In genomic region chr5:15105799-15106393, GRCh38 we compare ENCODE assay signal across 8 cellular contexts.
DNase-seq lines count a peak whose midpoint lies in the region; ATAC-seq and TF ChIP-seq lines count a peak whose summit lies in the region.

No MANE protein-coding gene starts in this region.

- intact Hi-C loops in activated T-helper 1 cell treated with anti-CD3 and anti-CD28 coated beads, Interleukin-12 subunit alpha, Interleukin-12 subunit beta, Interleukin-2, Interleukin-4 antibody, amounts not matched to agents 30 ng/mL and 10 ng/mL and 1 ng/mL, durations not matched to agents 14 hours and 24 hours and 36 hours (cut with micrococcal nuclease) = no loop called here
- intact Hi-C loops in heart right ventricle (cut with DNase I) = loop anchor here in 5 of 10 donors (5.0 to 10.0 kb wide), 5 partner anchors 691 to 891 kb away; no protein-coding TSS in a partner anchor

- H3K36me3 Mint-ChIP-seq in activated T-helper 1 cell treated with anti-CD3 and anti-CD28 coated beads, Interleukin-12 subunit alpha, Interleukin-12 subunit beta, Interleukin-2, Interleukin-4 antibody, amounts not matched to agents 30 ng/mL and 10 ng/mL and 1 ng/mL, durations not matched to agents 14 hours and 24 hours and 36 hours (ENCODE audit: low read depth) = no peaks in the 10 kb centered on the region

- H3K4me1 Mint-ChIP-seq in activated T-helper 1 cell treated with anti-CD3 and anti-CD28 coated beads, Interleukin-12 subunit alpha, Interleukin-12 subunit beta, Interleukin-2, Interleukin-4 antibody, amounts not matched to agents 30 ng/mL and 10 ng/mL and 1 ng/mL, durations not matched to agents 14 hours and 24 hours and 36 hours (ENCODE audit: low read depth) = no peaks in the 10 kb centered on the region

- peak; percentile 45 to 84 (median 75) for TF ChIP-seq CTCF in heart right ventricle (IDR thresholded peaks at IDR 0.05)

- no peaks in the 10 kb centered on the region for H3K4me1 ChIP-seq in heart right ventricle

- H3K9me3 Mint-ChIP-seq in activated T-helper 1 cell treated with anti-CD3 and anti-CD28 coated beads, Interleukin-12 subunit alpha, Interleukin-12 subunit beta, Interleukin-2, Interleukin-4 antibody, amounts not matched to agents 30 ng/mL and 10 ng/mL and 1 ng/mL, durations not matched to agents 14 hours and 24 hours and 36 hours = no peaks in the 10 kb centered on the region

- ATAC-seq in GM19351 (IDR thresholded peaks at IDR 0.05; ENCODE audit: unreplicated experiment) = peak; percentile 95
- peak; percentile 85 for ATAC-seq in HG03175 (IDR thresholded peaks at IDR 0.05; ENCODE audit: unreplicated experiment)
- peak in 5 of 8 donors; percentile 52 to 70 (median 61) for ATAC-seq in heart right ventricle

- WGBS in heart right ventricle, 2 donors = 62 to 67% methylated on average over 2 of the region's 2 CpGs

- no peaks in the 10 kb centered on the region for H3K36me3 ChIP-seq in heart right ventricle

- H3K27me3 ChIP-seq in heart right ventricle = no peaks in the 10 kb centered on the region

- H3K4me3 Mint-ChIP-seq in activated T-helper 1 cell treated with anti-CD3 and anti-CD28 coated beads, Interleukin-12 subunit alpha, Interleukin-12 subunit beta, Interleukin-2, Interleukin-4 antibody, amounts not matched to agents 30 ng/mL and 10 ng/mL and 1 ng/mL, durations not matched to agents 14 hours and 24 hours and 36 hours = no peak overlapping the region

- no peak overlapping the region for H3K27ac ChIP-seq in heart right ventricle

- H3K27ac Mint-ChIP-seq in activated T-helper 1 cell treated with anti-CD3 and anti-CD28 coated beads, Interleukin-12 subunit alpha, Interleukin-12 subunit beta, Interleukin-2, Interleukin-4 antibody, amounts not matched to agents 30 ng/mL and 10 ng/mL and 1 ng/mL, durations not matched to agents 14 hours and 24 hours and 36 hours = no peak overlapping the region

- DNase-seq in DMS53 treated with DMSO at 0.1 percent for 48 hours (lab: John Stamatoyannopoulos, UW; ENCODE audit: unreplicated experiment) = peak; percentile 49
- peak; percentile 61 for DNase-seq in NCI-H460 (ENCODE audit: extremely low read depth, low read depth)
- peak; percentile 6 for DNase-seq in activated T-helper 1 cell treated with anti-CD3 and anti-CD28 coated beads, Interleukin-12 subunit alpha, Interleukin-12 subunit beta, Interleukin-2, Interleukin-4 antibody, amounts not matched to agents 30 ng/mL and 10 ng/mL and 1 ng/mL, durations not matched to agents 14 hours and 24 hours and 36 hours (ENCODE audit: low spot score)
- peak in 1 of 2 donors; percentile 45 for DNase-seq in heart right ventricle
- peak; percentile 53 for DNase-seq in retina
- DNase-seq in OCI-M2 (lab: John Stamatoyannopoulos, UW; ENCODE audit: unreplicated experiment) = no peak

- H3K4me3 ChIP-seq in heart right ventricle = no peak overlapping the region

- H3K27me3 Mint-ChIP-seq in activated T-helper 1 cell treated with anti-CD3 and anti-CD28 coated beads, Interleukin-12 subunit alpha, Interleukin-12 subunit beta, Interleukin-2, Interleukin-4 antibody, amounts not matched to agents 30 ng/mL and 10 ng/mL and 1 ng/mL, durations not matched to agents 14 hours and 24 hours and 36 hours (ENCODE audit: insufficient read depth) = peaks cover 3% of the 10 kb centered on the region

- peaks cover 0 to 7% (median 0%) of the 10 kb centered on the region in 11 donors for H3K9me3 ChIP-seq in heart right ventricle
